Comparison of ENCODE assay signal across 18 cellular contexts in the genomic region with DNA sequence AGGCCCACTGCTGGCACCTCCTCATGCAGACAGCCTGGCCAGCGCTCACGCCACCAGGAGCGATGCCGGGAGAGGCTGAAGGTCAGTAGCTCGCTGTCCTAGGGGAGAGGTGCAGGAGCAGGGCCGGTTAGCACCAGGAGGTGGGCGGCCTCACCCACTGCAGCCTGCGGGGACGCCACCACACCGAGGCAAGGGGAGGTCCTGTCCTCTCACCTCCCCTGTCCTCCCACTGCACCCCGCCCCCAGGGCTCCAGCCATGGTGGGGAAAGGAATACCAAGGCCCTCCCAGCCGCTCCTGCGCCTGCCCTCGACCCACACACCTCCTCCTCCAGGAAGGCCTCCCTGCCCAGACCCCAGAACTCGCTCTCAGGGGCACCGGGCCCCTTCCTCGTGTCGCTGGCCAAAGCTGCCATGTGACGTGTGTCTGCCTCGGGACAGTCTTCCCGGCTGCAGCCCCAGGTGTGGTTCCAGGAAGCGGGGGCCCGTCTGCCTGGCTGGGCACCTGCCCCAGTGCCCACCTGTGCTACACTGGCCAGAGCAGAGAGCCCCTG. TPM values are rescaled to one million over a fixed set of nuclear protein-coding genes. Genes with fewer than 3 reads are reported as not detected.
DNase-seq lines count a peak whose midpoint lies in the region; ATAC-seq, FAIRE-seq and TF ChIP-seq lines count a peak whose summit lies in the region.
"Had no signal": no experiment of that assay in that cellular context is flagged by ENCODE, and none has a peak within 500 bp of the region (broad histone marks: within the 10 kb centered on the region; RNA-seq: fewer than 3 reads in every experiment).

No MANE protein-coding gene starts in this region.

- H3K36me3 ChIP-seq in GM12878 (ENCODE audit: control insufficient read depth in 2 of 2, insufficient read depth in 2 of 2, low read length in 1 of 2) (no peaks in the 10 kb centered on the region), neuronal stem cell (replicated peaks in 1 of 2; ENCODE audit: control insufficient read depth in 2 of 2, insufficient read depth in 2 of 2, low read length in 2 of 2) (peaks cover 2 to 21% of the 10 kb centered on the region in 2 donors)

- peak; percentile 16 for ATAC-seq in stimulated activated naive CD8-positive, alpha-beta T cell treated with anti-CD3 and anti-CD28 coated beads, Interleukin-15, amount 100 ng/mL, for 72 hours
- no peak for ATAC-seq in stimulated activated naive CD8-positive, alpha-beta T cell treated with anti-CD3 and anti-CD28 coated beads, Interleukin-15, Interleukin-2, amounts not matched to agents 100 U/mL and 50 U/mL, for 24 hours
- ATAC-seq in GM12878: no peak
- ATAC-seq in activated CD8-positive, alpha-beta memory T cell treated with anti-CD3 and anti-CD28 coated beads, Interleukin-2, amount 10 ng/mL, durations not matched to agents 7 days and 5 days: no peak

- no peak overlapping the region for H3K27ac ChIP-seq in GM12878 (ENCODE audit: control insufficient read depth, insufficient read depth)
- no peak overlapping the region for H3K27ac ChIP-seq in neuronal stem cell (replicated peaks; ENCODE audit: low read length)
- H3K27ac ChIP-seq: C4-2B had no signal

- TF ChIP-seq CTCF in GM12878 (IDR thresholded peaks at IDR 0.05 in 2 of 3, conservative IDR thresholded peaks at IDR 0.05 in 1 of 3; ENCODE audit: control insufficient read depth in 2 of 3, extremely low read depth in 1 of 3, insufficient read depth in 1 of 3, low read depth in 3 of 3, low read length in 3 of 3): no peak

- no peaks in the 10 kb centered on the region; the same call in 1 of the 2 replicates for H4K20me1 ChIP-seq in GM12878 (ENCODE audit: control insufficient read depth, insufficient read depth)

- peak overlapping the region; percentile 73 for H3K23ac ChIP-seq in neuronal stem cell (ENCODE audit: low read depth, low read length, poor library complexity)

- no peaks in the 10 kb centered on the region for H3K4me1 ChIP-seq in GM12878 (ENCODE audit: control insufficient read depth, insufficient read depth, low read length)
- peaks cover 19 to 30% of the 10 kb centered on the region in 2 donors for H3K4me1 ChIP-seq in neuronal stem cell (ENCODE audit: control insufficient read depth in 2 of 2, insufficient read depth in 1 of 2, low read depth in 1 of 2, low read length in 2 of 2)

- CTCF ChIA-PET in GM12878 (lab: Yijun Ruan, JAX): no interaction called here
- CTCF ChIA-PET in activated CD8-positive, alpha-beta memory T cell treated with anti-CD3 and anti-CD28 coated beads, Interleukin-2, amount 10 ng/mL, durations not matched to agents 7 days and 5 days (lab: Charles Lee): interaction anchor here (2.3 kb wide), 1 partner anchor 24 kb away, joined by 9 read pairs; no protein-coding TSS in a partner anchor

- no peak overlapping the region for H2BK15ac ChIP-seq in neuronal stem cell (ENCODE audit: low read length)

- no peak overlapping the region for H2AK5ac ChIP-seq in neuronal stem cell (ENCODE audit: low read depth, low read length)

- H2BK5ac ChIP-seq in neuronal stem cell (ENCODE audit: low read length): peak overlapping the region; percentile 53

- H3K4me3 Mint-ChIP-seq in stimulated activated naive CD8-positive, alpha-beta T cell treated with anti-CD3 and anti-CD28 coated beads, Interleukin-15, amount 100 ng/mL, for 72 hours: no peak overlapping the region
- no peak overlapping the region for H3K4me3 Mint-ChIP-seq in activated CD8-positive, alpha-beta memory T cell treated with anti-CD3 and anti-CD28 coated beads, Interleukin-2, amount 10 ng/mL, durations not matched to agents 7 days and 5 days

- DNase-seq in stimulated activated naive CD8-positive, alpha-beta T cell treated with anti-CD3 and anti-CD28 coated beads, Interleukin-15, amount 100 ng/mL, for 72 hours: no peak
- no peak for DNase-seq in stimulated activated naive CD8-positive, alpha-beta T cell treated with anti-CD3 and anti-CD28 coated beads, Interleukin-15, Interleukin-2, amounts not matched to agents 100 U/mL and 50 U/mL, for 24 hours
- no peak for DNase-seq in GM12878 (ENCODE audit: low read depth, low spot score)
- DNase-seq in neuronal stem cell (ENCODE audit: low spot score): no peak
- no peak for DNase-seq in NK-92 treated with Interleukin-12 subunit alpha and Interleukin-12 subunit beta, amount 100 ng/mL, for 24 hours (lab: John Stamatoyannopoulos, UW)
- no peak for DNase-seq in middle frontal gyrus (ENCODE audit: extremely low spot score, low spot score)
- no peak for DNase-seq in activated CD8-positive, alpha-beta memory T cell treated with anti-CD3 and anti-CD28 coated beads, Interleukin-2, amount 10 ng/mL, durations not matched to agents 7 days and 5 days
- DNase-seq: 8988T; ACHN; CD4-positive, alpha-beta memory T cell; DMS79; IMR-90; KG1 had no signal

- no peaks in the 10 kb centered on the region for H3K4me1 Mint-ChIP-seq in stimulated activated naive CD8-positive, alpha-beta T cell treated with anti-CD3 and anti-CD28 coated beads, Interleukin-15, amount 100 ng/mL, for 72 hours
- H3K4me1 Mint-ChIP-seq in activated CD8-positive, alpha-beta memory T cell treated with anti-CD3 and anti-CD28 coated beads, Interleukin-2, amount 10 ng/mL, durations not matched to agents 7 days and 5 days: no peaks in the 10 kb centered on the region

- no peaks in the 10 kb centered on the region for H3K36me3 Mint-ChIP-seq in activated CD8-positive, alpha-beta memory T cell treated with anti-CD3 and anti-CD28 coated beads, Interleukin-2, amount 10 ng/mL, durations not matched to agents 7 days and 5 days
- H3K36me3 Mint-ChIP-seq: CD4-positive, alpha-beta memory T cell had no signal

- SMC1A ChIA-PET in GM12878 (lab: Charles Lee; ENCODE audit: uncharacterized antibody, unreplicated experiment): no interaction called here

- no peak for TF ChIP-seq RAD21 in GM12878 (IDR thresholded peaks at IDR 0.05; ENCODE audit: insufficient read depth, low read depth, low read length)

- H3K79me1 ChIP-seq in neuronal stem cell (ENCODE audit: low read depth, low read length): peaks cover 15% of the 10 kb centered on the region

- no peak overlapping the region for H2BK120ac ChIP-seq in neuronal stem cell (ENCODE audit: low read depth, low read length)

- no peak overlapping the region for H2AFZ ChIP-seq in GM12878 (ENCODE audit: control insufficient read depth, low read depth, low read length)
- H2AFZ ChIP-seq in neuronal stem cell (ENCODE audit: low read length): no peak overlapping the region

- 27% methylated on average over 23 of the region's 23 CpGs for WGBS in GM12878 (ENCODE audit: insufficient coverage, insufficient replicate concordance, low lambda C conversion rate, missing lambda C conversion rate)
- WGBS in neuronal stem cell (ENCODE audit: extremely low coverage in 2 of 2, insufficient read length in 2 of 2, insufficient replicate concordance in 1 of 2), 2 donors: no CpG with 5 or more reads among the region's 23 CpGs

- no peaks in the 10 kb centered on the region for H3K9me3 ChIP-seq in GM12878 (replicated peaks; ENCODE audit: control insufficient read depth, insufficient read depth, low read length)
- no peaks in the 10 kb centered on the region for H3K9me3 ChIP-seq in neuronal stem cell (replicated peaks in 1 of 2; ENCODE audit: control insufficient read depth in 2 of 2, insufficient read depth in 1 of 2, low read depth in 1 of 2, low read length in 2 of 2)

- H3K27me3 Mint-ChIP-seq in stimulated activated naive CD8-positive, alpha-beta T cell treated with anti-CD3 and anti-CD28 coated beads, Interleukin-15, amount 100 ng/mL, for 72 hours: peaks cover 52% of the 10 kb centered on the region
- H3K27me3 Mint-ChIP-seq in activated CD8-positive, alpha-beta memory T cell treated with anti-CD3 and anti-CD28 coated beads, Interleukin-2, amount 10 ng/mL, durations not matched to agents 7 days and 5 days: peaks cover 40% of the 10 kb centered on the region

- peak overlapping the region; percentile 85 for H4K91ac ChIP-seq in neuronal stem cell (ENCODE audit: low read depth, low read length, poor library complexity)

- H4K8ac ChIP-seq in neuronal stem cell (ENCODE audit: low read depth, low read length): peak overlapping the region; percentile 92

- H3K14ac ChIP-seq in neuronal stem cell (ENCODE audit: low read length): peak overlapping the region; percentile 94

- H3K4me3 ChIP-seq in GM12878 (no peak overlapping the region), neuronal stem cell (ENCODE audit: low read length in 2 of 2) (no peak overlapping the region)

- TF ChIP-seq EP300 in GM12878 (IDR thresholded peaks at IDR 0.05; ENCODE audit: borderline replicate concordance in 1 of 2, control insufficient read depth in 1 of 2, low read depth in 2 of 2, low read length in 2 of 2): no peak

- no peak overlapping the region for H3K9ac ChIP-seq in GM12878 (ENCODE audit: control insufficient read depth, insufficient read depth, low read length)
- H3K9ac ChIP-seq in neuronal stem cell (ENCODE audit: low read depth, low read length, poor library complexity): peak overlapping the region; percentile 70

- peak overlapping the region; percentile 23 for H3K4ac ChIP-seq in neuronal stem cell (ENCODE audit: low read length)

- H3K4me2 ChIP-seq in GM12878 (ENCODE audit: control insufficient read depth, insufficient read depth) (no peak overlapping the region), neuronal stem cell (ENCODE audit: insufficient read depth, low read length, poor library complexity, severe bottlenecking) (no peak overlapping the region)

- peaks cover 0 to 6% of the 10 kb centered on the region in 2 experiments for H3K27me3 ChIP-seq in GM12878 (replicated peaks in 1 of 2; ENCODE audit: control insufficient read depth in 2 of 2, insufficient read depth in 2 of 2, low read length in 1 of 2)
- H3K27me3 ChIP-seq in neuronal stem cell (ENCODE audit: control insufficient read depth in 3 of 3, insufficient read depth in 3 of 3, low read depth in 1 of 3, low read length in 3 of 3): no peaks in the 10 kb centered on the region

- no peaks in the 10 kb centered on the region for H3K9me3 Mint-ChIP-seq in stimulated activated naive CD8-positive, alpha-beta T cell treated with anti-CD3 and anti-CD28 coated beads, Interleukin-15, amount 100 ng/mL, for 72 hours
- no peaks in the 10 kb centered on the region for H3K9me3 Mint-ChIP-seq in activated CD8-positive, alpha-beta memory T cell treated with anti-CD3 and anti-CD28 coated beads, Interleukin-2, amount 10 ng/mL, durations not matched to agents 7 days and 5 days (ENCODE audit: low read depth)

- POLR2A ChIA-PET in GM12878 (lab: Charles Lee): interaction anchor here (0.6 kb wide), 1 partner anchor 20 kb away, joined by 5 read pairs; no protein-coding TSS in a partner anchor

- peak overlapping the region; percentile 71 for H3K18ac ChIP-seq in neuronal stem cell (ENCODE audit: low read length)

- RAD21 ChIA-PET in GM12878 (lab: Charles Lee; ENCODE audit: unreplicated experiment): no interaction called here

- BruUV-seq in GM12878 (replicated peaks; lab: Mats Ljungman, UMichigan): no TSS peak

- no peaks in the 10 kb centered on the region for H3K79me2 ChIP-seq in GM12878 (ENCODE audit: control insufficient read depth, insufficient read depth, low read length)

- intact Hi-C loops in GM12878 (cut with micrococcal nuclease; ENCODE audit: unreplicated experiment): no loop called here

- FAIRE-seq in GM12878 (lab: Jason Lieb, UNC): no peak
- FAIRE-seq: GM12892, GM19239 had no signal

- H2BK12ac ChIP-seq in neuronal stem cell (ENCODE audit: low read length): peak overlapping the region; percentile 84

- TF ChIP-seq POLR2A in GM12878 (IDR thresholded peaks at IDR 0.05; ENCODE audit: low read depth, low read length): no peak

- in situ Hi-C loops in GM12878 (cut with MboI): no loop called here

- peak overlapping the region in 1 of 2 donors; percentile 12 for H3K27ac Mint-ChIP-seq in stimulated activated naive CD8-positive, alpha-beta T cell treated with anti-CD3 and anti-CD28 coated beads, Interleukin-15, amount 100 ng/mL, for 72 hours
- H3K27ac Mint-ChIP-seq in activated CD8-positive, alpha-beta memory T cell treated with anti-CD3 and anti-CD28 coated beads, Interleukin-2, amount 10 ng/mL, durations not matched to agents 7 days and 5 days: no peak overlapping the region
- H3K27ac Mint-ChIP-seq: CD4-positive, alpha-beta memory T cell had no signal

RNA-seq across cellular contexts. Expression of a gene that starts 6.5 kb away (rescaled TPM):
- not detected in 2 replicates for total RNA-seq in GM12878 (2013; cell fraction: nucleolus; rRNA removed)
- total RNA-seq in GM12878 (2014; rRNA removed): not detected in 2 replicates
- total RNA-seq in GM12878 (2014; rRNA removed; fragmentation: Illumina TruSeq; extraction: Trizol): not detected in 2 replicates
- total RNA-seq in GM12878 (2021): not detected in 2 replicates
- not detected for polyA plus RNA-seq in GM12878 (2011; ENCODE audit: low read depth)
- not detected in 2 replicates for polyA plus RNA-seq in GM12878 (2011; rRNA removed)
- not detected in 2 replicates for polyA plus RNA-seq in GM12878 (2011; cell fraction: cytosol; rRNA removed)
- not detected in 2 replicates for polyA plus RNA-seq in GM12878 (2011; cell fraction: nucleus; rRNA removed)
- not detected in 2 replicates for polyA plus RNA-seq in GM12878 (2012)
- polyA plus RNA-seq in GM12878 (2014; fragmentation: Illumina TruSeq; extraction: Trizol): not detected in 2 replicates
- polyA plus RNA-seq in GM12878 (2014; fragmentation: Nextera tagmentation; extraction: Ambion mirVana): not detected
- polyA plus RNA-seq in GM12878 (2014; rRNA removed): not detected in 2 replicates
- polyA plus RNA-seq in GM12878 (2016; fragmentation: Nextera tagmentation; extraction: Ambion mirVana): under 1 TPM in 1 of 2 experiments, not detected in 1; 0.11 TPM
- not detected in 2 replicates for polyA minus RNA-seq in GM12878 (2011; rRNA and poly(A)+ RNA removed)
- not detected in 2 replicates for polyA minus RNA-seq in GM12878 (2011; cell fraction: cytosol; rRNA and poly(A)+ RNA removed)
- not detected in 2 replicates for polyA minus RNA-seq in GM12878 (2011; cell fraction: nucleus; rRNA and poly(A)+ RNA removed)
- 39.2 TPM for polyA plus RNA-seq in neuronal stem cell (2013, experiment 1 of 2)
- polyA plus RNA-seq in neuronal stem cell (2013, experiment 2 of 2): 40.2 TPM
- total RNA-seq in activated CD8-positive, alpha-beta memory T cell treated with anti-CD3 and anti-CD28 coated beads, Interleukin-2, amount 10 ng/mL, durations not matched to agents 7 days and 5 days: not detected
- total RNA-seq: CD4-positive, alpha-beta memory T cell; IMR-90 had no signal
- polyA plus RNA-seq: CD4-positive, alpha-beta memory T cell; IMR-90 had no signal

RNA-seq across cellular contexts. Expression of a gene that starts 12.0 kb away (rescaled TPM):
- total RNA-seq in GM12878 (2013; cell fraction: nucleolus; rRNA removed): 27.4 and 27.6 TPM in 2 replicates
- total RNA-seq in GM12878 (2014; rRNA removed) (0.11 TPM in 1 of 2 replicates, not detected in the other), GM12878 (2014; rRNA removed; fragmentation: Illumina TruSeq; extraction: Trizol) (not detected in 2 replicates), GM12878 (2021) (not detected in 2 replicates)
- polyA plus RNA-seq in GM12878 (2011; ENCODE audit: low read depth): 0.29 TPM
- polyA plus RNA-seq in GM12878 (2011; rRNA removed) (0.26 and 0.31 TPM in 2 replicates), GM12878 (2014; fragmentation: Illumina TruSeq; extraction: Trizol) (not detected in 2 replicates), GM12878 (2014; fragmentation: Nextera tagmentation; extraction: Ambion mirVana) (not detected), GM12878 (2014; rRNA removed) (0.08 TPM in 1 of 2 replicates, not detected in the other), GM12878 (2016; fragmentation: Nextera tagmentation; extraction: Ambion mirVana) (not detected)
- polyA plus RNA-seq in GM12878 (2011; cell fraction: cytosol; rRNA removed): 0.99 and 1.1 TPM in 2 replicates
- polyA plus RNA-seq in GM12878 (2011; cell fraction: nucleus; rRNA removed): 4.9 and 10.3 TPM in 2 replicates
- polyA plus RNA-seq in GM12878 (2012): 1.2 and 4.0 TPM in 2 replicates
- polyA minus RNA-seq in GM12878 (2011; rRNA and poly(A)+ RNA removed): 0.66 and 1.3 TPM in 2 replicates
- polyA minus RNA-seq in GM12878 (2011; cell fraction: cytosol; rRNA and poly(A)+ RNA removed): not detected in 2 replicates
- 1.7 and 2.4 TPM in 2 replicates for polyA minus RNA-seq in GM12878 (2011; cell fraction: nucleus; rRNA and poly(A)+ RNA removed)
- 0.03 TPM for polyA plus RNA-seq in neuronal stem cell (2013, experiment 1 of 2)
- polyA plus RNA-seq in neuronal stem cell (2013, experiment 2 of 2): 0.06 TPM
- total RNA-seq in activated CD8-positive, alpha-beta memory T cell treated with anti-CD3 and anti-CD28 coated beads, Interleukin-2, amount 10 ng/mL, durations not matched to agents 7 days and 5 days: not detected
- total RNA-seq: CD4-positive, alpha-beta memory T cell; H7; IMR-90 had no signal
- polyA plus RNA-seq: CD4-positive, alpha-beta memory T cell; IMR-90 had no signal

RNA-seq across cellular contexts. Expression of a gene that starts 24.9 kb away (rescaled TPM):
- total RNA-seq in GM12878 (2013; cell fraction: nucleolus; rRNA removed): 164 and 192 TPM in 2 replicates
- total RNA-seq in GM12878 (2014; rRNA removed): 32.1 and 40.5 TPM in 2 replicates
- 15.6 and 16.9 TPM in 2 replicates for total RNA-seq in GM12878 (2014; rRNA removed; fragmentation: Illumina TruSeq; extraction: Trizol)
- 67.4 and 79.9 TPM in 2 replicates for total RNA-seq in GM12878 (2021)
- polyA plus RNA-seq in GM12878 (2011; ENCODE audit: low read depth): 31.0 TPM
- 19.2 and 26.1 TPM in 2 replicates for polyA plus RNA-seq in GM12878 (2011; rRNA removed)
- polyA plus RNA-seq in GM12878 (2011; cell fraction: cytosol; rRNA removed): 37.0 and 50.6 TPM in 2 replicates
- 540 and 583 TPM in 2 replicates for polyA plus RNA-seq in GM12878 (2011; cell fraction: nucleus; rRNA removed)
- polyA plus RNA-seq in GM12878 (2012): 72.1 and 81.0 TPM in 2 replicates
- polyA plus RNA-seq in GM12878 (2014; fragmentation: Illumina TruSeq; extraction: Trizol): 6.8 and 15.9 TPM in 2 replicates
- polyA plus RNA-seq in GM12878 (2014; fragmentation: Nextera tagmentation; extraction: Ambion mirVana): 1 to 10 TPM in 1 of 2 experiments, under 1 TPM in 1; 0.45 to 1.5 TPM
- 56.4 and 58.9 TPM in 2 replicates for polyA plus RNA-seq in GM12878 (2014; rRNA removed)
- 10 to 100 TPM; 35.6 to 36.6 TPM for polyA plus RNA-seq in GM12878 (2016; fragmentation: Nextera tagmentation; extraction: Ambion mirVana)
- 26.0 and 32.3 TPM in 2 replicates for polyA minus RNA-seq in GM12878 (2011; rRNA and poly(A)+ RNA removed)
- 13.7 and 14.7 TPM in 2 replicates for polyA minus RNA-seq in GM12878 (2011; cell fraction: cytosol; rRNA and poly(A)+ RNA removed)
- 64.4 and 75.1 TPM in 2 replicates for polyA minus RNA-seq in GM12878 (2011; cell fraction: nucleus; rRNA and poly(A)+ RNA removed)
- polyA plus RNA-seq in neuronal stem cell (2013, experiment 1 of 2): 60.7 TPM
- 56.3 TPM for polyA plus RNA-seq in neuronal stem cell (2013, experiment 2 of 2)
- total RNA-seq in activated CD8-positive, alpha-beta memory T cell treated with anti-CD3 and anti-CD28 coated beads, Interleukin-2, amount 10 ng/mL, durations not matched to agents 7 days and 5 days: 10 to 100 TPM; 79.6 to 90.2 TPM

RNA-seq across cellular contexts. Expression of a gene that starts 31.8 kb away (rescaled TPM):
- 18.1 and 21.9 TPM in 2 replicates for total RNA-seq in GM12878 (2013; cell fraction: nucleolus; rRNA removed)
- total RNA-seq in GM12878 (2014; rRNA removed): 19.7 and 21.6 TPM in 2 replicates
- total RNA-seq in GM12878 (2014; rRNA removed; fragmentation: Illumina TruSeq; extraction: Trizol): 18.5 and 21.3 TPM in 2 replicates
- 36.1 and 37.8 TPM in 2 replicates for total RNA-seq in GM12878 (2021)
- 17.4 TPM for polyA plus RNA-seq in GM12878 (2011; ENCODE audit: low read depth)
- polyA plus RNA-seq in GM12878 (2011; rRNA removed): 23.2 and 27.5 TPM in 2 replicates
- polyA plus RNA-seq in GM12878 (2011; cell fraction: cytosol; rRNA removed): 20.2 and 23.4 TPM in 2 replicates
- polyA plus RNA-seq in GM12878 (2011; cell fraction: nucleus; rRNA removed): 24.5 and 27.8 TPM in 2 replicates
- polyA plus RNA-seq in GM12878 (2012): 21.8 and 26.7 TPM in 2 replicates
- 23.3 and 24.7 TPM in 2 replicates for polyA plus RNA-seq in GM12878 (2014; fragmentation: Illumina TruSeq; extraction: Trizol)
- polyA plus RNA-seq in GM12878 (2014; fragmentation: Nextera tagmentation; extraction: Ambion mirVana): 10 to 100 TPM; 11.4 to 14.8 TPM
- 32.9 and 33.1 TPM in 2 replicates for polyA plus RNA-seq in GM12878 (2014; rRNA removed)
- 10 to 100 TPM in 1 of 2 experiments, 1 to 10 TPM in 1; 4.6 to 14.5 TPM for polyA plus RNA-seq in GM12878 (2016; fragmentation: Nextera tagmentation; extraction: Ambion mirVana)
- polyA minus RNA-seq in GM12878 (2011; rRNA and poly(A)+ RNA removed): 19.0 and 21.1 TPM in 2 replicates
- polyA minus RNA-seq in GM12878 (2011; cell fraction: cytosol; rRNA and poly(A)+ RNA removed): 14.3 and 17.2 TPM in 2 replicates
- 5.7 and 10.3 TPM in 2 replicates for polyA minus RNA-seq in GM12878 (2011; cell fraction: nucleus; rRNA and poly(A)+ RNA removed)
- polyA plus RNA-seq in neuronal stem cell (2013, experiment 1 of 2): 33.5 TPM
- polyA plus RNA-seq in neuronal stem cell (2013, experiment 2 of 2): 33.7 TPM
- 10 to 100 TPM; 37.2 to 42.6 TPM for total RNA-seq in activated CD8-positive, alpha-beta memory T cell treated with anti-CD3 and anti-CD28 coated beads, Interleukin-2, amount 10 ng/mL, durations not matched to agents 7 days and 5 days

RNA-seq across cellular contexts. Expression of a gene that starts 45.2 kb away (rescaled TPM):
- not detected in 2 replicates for total RNA-seq in GM12878 (2013; cell fraction: nucleolus; rRNA removed)
- not detected in 2 replicates for total RNA-seq in GM12878 (2014; rRNA removed)
- not detected in 2 replicates for total RNA-seq in GM12878 (2014; rRNA removed; fragmentation: Illumina TruSeq; extraction: Trizol)
- total RNA-seq in GM12878 (2021): not detected in 2 replicates
- not detected for polyA plus RNA-seq in GM12878 (2011; ENCODE audit: low read depth)
- not detected in 2 replicates for polyA plus RNA-seq in GM12878 (2011; rRNA removed)
- polyA plus RNA-seq in GM12878 (2011; cell fraction: cytosol; rRNA removed): not detected in 2 replicates
- polyA plus RNA-seq in GM12878 (2011; cell fraction: nucleus; rRNA removed): 0.10 and 0.18 TPM in 2 replicates
- polyA plus RNA-seq in GM12878 (2012): not detected in 2 replicates
- polyA plus RNA-seq in GM12878 (2014; fragmentation: Illumina TruSeq; extraction: Trizol): not detected in 2 replicates
- polyA plus RNA-seq in GM12878 (2014; fragmentation: Nextera tagmentation; extraction: Ambion mirVana): not detected
- not detected in 2 replicates for polyA plus RNA-seq in GM12878 (2014; rRNA removed)
- polyA plus RNA-seq in GM12878 (2016; fragmentation: Nextera tagmentation; extraction: Ambion mirVana): not detected
- not detected in 2 replicates for polyA minus RNA-seq in GM12878 (2011; rRNA and poly(A)+ RNA removed)
- polyA minus RNA-seq in GM12878 (2011; cell fraction: cytosol; rRNA and poly(A)+ RNA removed): not detected in 2 replicates
- polyA minus RNA-seq in GM12878 (2011; cell fraction: nucleus; rRNA and poly(A)+ RNA removed): not detected in 2 replicates
- polyA plus RNA-seq in neuronal stem cell (2013, experiment 1 of 2): 0.13 TPM
- 0.08 TPM for polyA plus RNA-seq in neuronal stem cell (2013, experiment 2 of 2)
- not detected for total RNA-seq in activated CD8-positive, alpha-beta memory T cell treated with anti-CD3 and anti-CD28 coated beads, Interleukin-2, amount 10 ng/mL, durations not matched to agents 7 days and 5 days
- total RNA-seq: G401, IMR-90 had no signal
- polyA plus RNA-seq: CD4-positive, alpha-beta memory T cell; IMR-90 had no signal
